Comparison of ENCODE assay signal across 9 cellular contexts in the genomic region with DNA sequence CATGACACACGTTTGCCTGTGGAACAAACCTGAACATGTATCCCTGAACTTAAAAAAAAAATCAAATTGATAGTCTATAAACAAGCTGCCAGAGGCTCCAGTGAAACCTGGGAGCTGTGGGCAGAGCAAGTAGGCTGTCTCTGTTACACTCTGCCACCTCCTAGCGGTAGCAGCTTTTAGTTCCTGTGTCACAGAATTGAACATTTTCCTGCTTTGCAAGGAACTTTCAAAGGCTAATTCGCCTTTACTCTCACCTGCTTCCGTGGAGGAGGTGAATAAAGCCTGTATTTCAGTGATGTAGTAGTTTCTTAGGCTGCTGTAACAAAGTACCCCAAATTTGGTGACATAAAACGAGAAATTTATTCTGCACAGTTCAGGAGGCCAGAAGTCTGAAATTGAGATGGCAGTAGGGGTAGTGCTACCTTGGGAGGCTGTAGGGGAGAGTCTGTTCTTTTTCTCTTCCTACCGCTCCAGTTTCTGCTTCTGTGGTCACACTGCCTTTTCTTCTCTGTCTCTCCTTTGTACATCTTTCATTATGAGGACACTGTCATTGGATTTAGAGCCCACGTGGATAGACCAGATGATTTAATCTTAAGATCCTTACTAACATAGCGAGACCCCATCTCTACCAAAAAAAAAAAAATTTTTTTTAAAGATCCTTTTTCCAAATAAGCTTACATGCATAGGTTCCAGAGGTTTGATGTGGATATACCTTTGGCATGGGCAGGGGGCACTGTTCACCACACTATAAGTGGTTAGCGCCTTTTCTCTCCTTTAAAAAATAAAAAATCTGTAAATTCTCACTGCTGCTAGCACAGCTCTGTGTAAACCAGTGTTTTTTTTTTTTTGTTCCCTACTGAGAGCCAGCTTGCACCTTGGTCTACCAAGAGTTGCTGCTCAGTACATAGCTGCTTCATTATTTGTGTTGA. TPM values are rescaled to one million over a fixed set of nuclear protein-coding genes. Genes with fewer than 3 reads are reported as not detected.
DNase-seq lines count a peak whose midpoint lies in the region; ATAC-seq and TF ChIP-seq lines count a peak whose summit lies in the region.
"Had no signal": no experiment of that assay in that cellular context is flagged by ENCODE, and none has a peak within 500 bp of the region (broad histone marks: within the 10 kb centered on the region; RNA-seq: fewer than 3 reads in every experiment).

No MANE protein-coding gene starts in this region.

- H3K27me3 ChIP-seq in adipocyte (replicated peaks; ENCODE audit: control insufficient read depth, insufficient read depth, low read length) (no peaks in the 10 kb centered on the region), prostate gland (replicated peaks; ENCODE audit: insufficient read depth) (no peaks in the 10 kb centered on the region)

- no peaks in the 10 kb centered on the region for H3K9me3 ChIP-seq in adipocyte (ENCODE audit: control insufficient read depth, low read length)
- H3K9me3 ChIP-seq in mucosa of descending colon, result no peaks in the 10 kb centered on the region
- H3K9me3 ChIP-seq in prostate gland, result no peaks in the 10 kb centered on the region

- no peak for TF ChIP-seq CTCF in mucosa of descending colon (IDR thresholded peaks at IDR 0.05)
- TF ChIP-seq CTCF in prostate gland (IDR thresholded peaks at IDR 0.05), result peak in 2 of 4 experiments; percentile 13

- no peak overlapping the region for H3K27ac ChIP-seq in prostate gland

- H3K9ac ChIP-seq in adipocyte (ENCODE audit: low read length), result no peak overlapping the region

- intact Hi-C loops in mucosa of descending colon (cut with DNase I, micrococcal nuclease), result no loop called here
- intact Hi-C loops in prostate gland (cut with DNase I), result no loop called here

- peak; percentile 66 for ATAC-seq in mucosa of descending colon
- no peak for ATAC-seq in HG02798 (IDR thresholded peaks at IDR 0.05; ENCODE audit: poor library complexity, unreplicated experiment)
- ATAC-seq: right cardiac atrium had no signal

- H3K36me3 ChIP-seq in adipocyte (ENCODE audit: control insufficient read depth, insufficient read depth, low read length, severe bottlenecking) (peaks cover 39% of the 10 kb centered on the region), mucosa of descending colon (ENCODE audit: low read depth) (no peaks in the 10 kb centered on the region), prostate gland (peaks cover 0 to 5% of the 10 kb centered on the region in 2 donors)

- H3K4me1 ChIP-seq in adipocyte (ENCODE audit: control insufficient read depth, insufficient read depth, low read length) (peaks cover 15% of the 10 kb centered on the region), mucosa of descending colon (ENCODE audit: low read depth) (no peaks in the 10 kb centered on the region), prostate gland (replicated peaks) (no peaks in the 10 kb centered on the region)

- no peak for TF ChIP-seq POLR2A in prostate gland (IDR thresholded peaks at IDR 0.05)

- 71% methylated on average over 9 of the region's 9 CpGs for WGBS in prostate gland

- peak; percentile 8 for DNase-seq in EL
- peak; percentile 36 for DNase-seq in HuH-7 (ENCODE audit: low spot score)
- DNase-seq in adipocyte (ENCODE audit: low read depth), result peak; percentile 30
- peak in 1 of 3 donors; percentile 59 for DNase-seq in mucosa of descending colon
- DNase-seq in amygdala (lab: John Stamatoyannopoulos, UW), result no peak
- no peak for DNase-seq in GF-D8 (lab: John Stamatoyannopoulos, UW)
- no peak for DNase-seq in prostate gland (ENCODE audit: low spot score)
- DNase-seq: right cardiac atrium had no signal

- no peak overlapping the region for H3K4me3 ChIP-seq in adipocyte (ENCODE audit: low read length)
- H3K4me3 ChIP-seq in mucosa of descending colon, result no peak overlapping the region
- no peak overlapping the region for H3K4me3 ChIP-seq in prostate gland

RNA-seq across cellular contexts. Expression of a gene that starts 25.3 kb away (rescaled TPM):
- 10 to 100 TPM; 19.4 to 27.8 (median 20.7) TPM for total RNA-seq in mucosa of descending colon
- 10 to 100 TPM; 10.8 to 34.7 TPM for total RNA-seq in prostate gland

Comparison
In these comparisons a context has a peak if more than half of its experiments do, and no peak if none do; other contexts are left out.
1. DNase-seq: peak in EL (single experiment), HuH-7 (single experiment) and adipocyte (single experiment); none in amygdala (0 of 56), GF-D8 (single experiment) and prostate gland (single experiment).